In genomic region chr16:86478779-86479178, GRCh38 we compare ENCODE assay signal across 20 cellular contexts. TPM values are rescaled to one million over a fixed set of nuclear protein-coding genes. Genes with fewer than 3 reads are reported as not detected.
"Had no signal": no experiment of that assay in that cellular context is flagged by ENCODE, and none has a peak within 500 bp of the region (broad histone marks: within the 10 kb centered on the region; RNA-seq: fewer than 3 reads in every experiment).

No MANE protein-coding gene starts in this region.

- H3K9me3 ChIP-seq: SK-N-SH had no signal

- DNase-seq: KBM-7, MV-4-11, NCI-H1048, NCI-H1105, NCI-H1417, NCI-H1436 treated with DMSO at 0.1 percent for 48 hours, NCI-H1694, NCI-H1930, NCI-H2081, NCI-H2107, NCI-H2227 treated with DMSO at 0.1 percent for 48 hours, NCI-H524, NCI-H526 treated with DMSO at 0.1 percent for 48 hours, NCI-H774, SHP77, SK-N-SH had no signal

- H3K27ac ChIP-seq: RWPE1 had no signal

RNA-seq across cellular contexts. Expression of gene FOXF1, which starts 31.5 kb away (rescaled TPM):
- total RNA-seq: HT-29, LHCN-M2, MCF 10A had no signal
